Comparison of ENCODE assay signal across 9 cellular contexts in genomic region chr11:71080239-71081097, GRCh38.
A peak's percentile ranks its signal among the peaks of the same experiment; 100 is the strongest.
DNase-seq lines count a peak whose midpoint lies in the region; ATAC-seq and TF ChIP-seq lines count a peak whose summit lies in the region.
"Had no signal": no experiment of that assay in that cellular context is flagged by ENCODE, and none has a peak within 500 bp of the region (broad histone marks: within the 10 kb centered on the region; RNA-seq: fewer than 3 reads in every experiment).

No MANE protein-coding gene starts in this region.

- H3K27ac Mint-ChIP-seq in natural killer cell = no peak overlapping the region
- H3K27ac Mint-ChIP-seq: immature natural killer cell had no signal

- H3K9me3 Mint-ChIP-seq in natural killer cell = no peaks in the 10 kb centered on the region
- H3K9me3 Mint-ChIP-seq: immature natural killer cell had no signal

- no peak for TF ChIP-seq POLR2A in erythroblast (IDR thresholded peaks at IDR 0.05; ENCODE audit: low read length)

- no peak overlapping the region for H3K4me3 Mint-ChIP-seq in natural killer cell
- H3K4me3 Mint-ChIP-seq: immature natural killer cell had no signal

- peaks cover 3 to 10% of the 10 kb centered on the region in 2 donors for H3K27me3 Mint-ChIP-seq in natural killer cell (ENCODE audit: low read depth in 2 of 2)

- ATAC-seq in natural killer cell (peak in 1 of 3 donors; percentile 36), GM19328 (IDR thresholded peaks at IDR 0.05; ENCODE audit: unreplicated experiment) (no peak)

- peak; percentile 56 for DNase-seq in AG08395 (ENCODE audit: low spot score)
- DNase-seq in GM13977 (ENCODE audit: low spot score) = peak; percentile 77
- DNase-seq in NCI-H2081 (lab: John Stamatoyannopoulos, UW) = peak; percentile 86 to 91
- peak; percentile 48 for DNase-seq in UCSD-AML1 (lab: John Stamatoyannopoulos, UW; ENCODE audit: unreplicated experiment)
- DNase-seq in erythroblast (lab: John Stamatoyannopoulos, UW) = peak; percentile 61 to 68
- DNase-seq in natural killer cell = no peak
- DNase-seq in ureter (ENCODE audit: low spot score) = peak; percentile 68

- intact Hi-C loops in natural killer cell (cut with micrococcal nuclease) = no loop called here

- in situ Hi-C loops in GM13977 (cut with MboI; ENCODE audit: low pct_unique_long_range_greater_than_20kb, low sequenced_read_pairs, unreplicated experiment) = no loop called here

- TF ChIP-seq CTCF in GM13977 (IDR thresholded peaks at IDR 0.05; ENCODE audit: extremely low read depth, insufficient read depth, missing control alignments) (peak; percentile 79), natural killer cell (IDR thresholded peaks at IDR 0.05) (peak; percentile 16)

- H3K36me3 Mint-ChIP-seq in natural killer cell = no peaks in the 10 kb centered on the region
- H3K36me3 Mint-ChIP-seq: immature natural killer cell had no signal

- H3K4me1 Mint-ChIP-seq in natural killer cell = no peaks in the 10 kb centered on the region
